ENCODE assay signal across 5 cellular contexts in genomic region chr2:183607995-183608394, GRCh38.
"Had no signal": no experiment of that assay in that cellular context is flagged by ENCODE, and none has a peak within 500 bp of the region (broad histone marks: within the 10 kb centered on the region; RNA-seq: fewer than 3 reads in every experiment).

No MANE protein-coding gene starts in this region.

- H3K4me3 ChIP-seq: GM12878 had no signal

- DNase-seq: GDM1, GF-D8 had no signal

- FAIRE-seq: G401.6, GM19239 had no signal
